10 cellular contexts compared by ENCODE assay signal in genomic region chr2:53473236-53473635, GRCh38.
DNase-seq lines count a peak whose midpoint lies in the region; ATAC-seq and TF ChIP-seq lines count a peak whose summit lies in the region.
"Had no signal": no experiment of that assay in that cellular context is flagged by ENCODE, and none has a peak within 500 bp of the region (broad histone marks: within the 10 kb centered on the region; RNA-seq: fewer than 3 reads in every experiment).

No MANE protein-coding gene starts in this region.

- peak in 7 of 9 donors; percentile 24 to 53 (median 38) for TF ChIP-seq CTCF in heart right ventricle (IDR thresholded peaks at IDR 0.05)

- no peaks in the 10 kb centered on the region for H3K79me2 ChIP-seq in GM23248 (ENCODE audit: insufficient read depth)

- intact Hi-C loops in heart right ventricle (cut with DNase I): no loop called here

- 73 to 77% methylated on average over 4 of the region's 4 CpGs for WGBS in GM23248 (ENCODE audit: low coverage in 1 of 2, low lambda C conversion rate in 2 of 2, missing lambda C conversion rate in 2 of 2), 2 experiments
- WGBS in heart right ventricle, 2 donors: 67 to 69% methylated on average over 4 of the region's 4 CpGs

- H4K20me1 ChIP-seq in GM23248 (ENCODE audit: insufficient read depth): no peaks in the 10 kb centered on the region

- H3K9me3 ChIP-seq in GM23248 (ENCODE audit: low read depth) (no peaks in the 10 kb centered on the region), heart right ventricle (peaks cover 0 to 5% (median 0%) of the 10 kb centered on the region in 11 donors)
- H3K9me3 ChIP-seq: HAP-1 had no signal

- H3K4me1 ChIP-seq in GM23248 (ENCODE audit: insufficient read depth) (peaks cover 28% of the 10 kb centered on the region), heart right ventricle (no peaks in the 10 kb centered on the region)
- H3K4me1 ChIP-seq: HAP-1 had no signal

- H2AFZ ChIP-seq in GM23248: no peak overlapping the region

- H3K27me3 ChIP-seq in GM23248 (replicated peaks; ENCODE audit: insufficient read depth) (no peaks in the 10 kb centered on the region), heart right ventricle (no peaks in the 10 kb centered on the region)

- ATAC-seq in heart right ventricle (peak in 7 of 8 donors; percentile 30 to 79 (median 49)), HG02571 (IDR thresholded peaks at IDR 0.05; ENCODE audit: unreplicated experiment) (no peak)

- peaks cover 22% of the 10 kb centered on the region for H3F3A ChIP-seq in GM23248 (ENCODE audit: insufficient read depth)

- DNase-seq in COLO829 (ENCODE audit: low spot score) (peak; percentile 17), GM23248 (peak; percentile 10), NCI-H774 (lab: John Stamatoyannopoulos, UW) (peak; percentile 34), heart right ventricle (no peak), globus pallidus (ENCODE audit: low spot score) (no peak), NCI-H128 (lab: John Stamatoyannopoulos, UW; ENCODE audit: unreplicated experiment) (no peak), ecto neural progenitor cell (ENCODE audit: low spot score) (no peak)
- DNase-seq: activated B cell treated with CpG ODN at 0.5 μM for 24 hours had no signal

- H3K27ac ChIP-seq in GM23248: no peak overlapping the region
- H3K27ac ChIP-seq in heart right ventricle: no peak overlapping the region

- H3K36me3 ChIP-seq in GM23248 (ENCODE audit: low read depth) (no peaks in the 10 kb centered on the region), heart right ventricle (no peaks in the 10 kb centered on the region)
- H3K36me3 ChIP-seq: HAP-1 had no signal

- no peak overlapping the region for H3K4me2 ChIP-seq in GM23248 (ENCODE audit: unreplicated experiment)

- no peak overlapping the region for H3K4me3 ChIP-seq in GM23248
- H3K4me3 ChIP-seq in heart right ventricle: no peak overlapping the region
- H3K4me3 ChIP-seq: HAP-1 had no signal

- in situ Hi-C loops in GM23248 (cut with MboI): no loop called here

- no peak overlapping the region for H3K9ac ChIP-seq in GM23248

- H3K9me2 ChIP-seq in GM23248 (ENCODE audit: insufficient read depth): no peaks in the 10 kb centered on the region

Comparison
In these comparisons a context has a peak if more than half of its experiments do, and no peak if none do; other contexts are left out.
1. DNase-seq: peak in COLO829 (single experiment), GM23248 (single experiment) and NCI-H774 (single experiment); none in heart right ventricle (0 of 2), globus pallidus (single experiment), NCI-H128 (single experiment) and ecto neural progenitor cell (single experiment).